15 cellular contexts compared by ENCODE assay signal in the genomic region with DNA sequence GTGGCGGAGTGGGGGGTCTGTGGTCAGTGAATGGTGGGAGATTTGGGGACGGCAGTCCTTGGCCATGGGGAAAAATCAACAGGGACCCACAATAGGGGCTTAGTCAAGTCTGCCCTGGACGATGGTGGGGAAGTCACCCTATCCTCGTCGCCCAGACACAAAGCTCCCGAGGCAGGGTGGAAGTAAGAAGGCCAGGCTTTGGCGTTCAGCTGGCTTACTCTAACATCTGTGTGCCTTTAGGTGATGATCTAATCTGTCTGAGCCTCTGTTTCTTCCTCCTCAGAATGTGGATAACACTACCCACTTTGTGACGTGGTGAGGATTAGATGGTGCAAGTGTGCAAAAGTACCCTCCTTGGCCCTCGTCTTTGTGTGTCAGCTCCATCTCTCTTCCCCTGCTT.
A peak's percentile ranks its signal among the peaks of the same experiment; 100 is the strongest.
DNase-seq lines count a peak whose midpoint lies in the region; ATAC-seq lines count a peak whose summit lies in the region.
"Had no signal": no experiment of that assay in that cellular context is flagged by ENCODE, and none has a peak within 500 bp of the region (broad histone marks: within the 10 kb centered on the region; RNA-seq: fewer than 3 reads in every experiment).

No MANE protein-coding gene starts in this region.

- intact Hi-C loops in Right ventricle myocardium inferior (cut with DNase I): no loop called here

- DNase-seq in EL (peak; percentile 33), NCI-H82 treated with DMSO at 0.1 percent for 48 hours (lab: John Stamatoyannopoulos, UW; ENCODE audit: unreplicated experiment) (peak; percentile 53), caudate nucleus (lab: John Stamatoyannopoulos, UW) (no peak), Right ventricle myocardium inferior (ENCODE audit: missing footprints) (no peak), NCI-H2081 treated with DMSO at 0.1 percent for 48 hours (lab: John Stamatoyannopoulos, UW) (no peak)
- DNase-seq: AML-193, COR-L47, H7, Kasumi-1, MM.1S, NCI-H1105 treated with DMSO at 0.1 percent for 48 hours, NCI-H187 treated with DMSO at 0.1 percent for 48 hours, NCI-H69 had no signal

- ATAC-seq in Right ventricle myocardium inferior: no peak
- ATAC-seq in HG02623 (IDR thresholded peaks at IDR 0.05; ENCODE audit: unreplicated experiment): no peak

- peaks cover 17% of the 10 kb centered on the region for H3K4me1 ChIP-seq in skeletal muscle satellite cell (ENCODE audit: control insufficient read depth, insufficient read depth, low read length)

- H3K9ac ChIP-seq in skeletal muscle satellite cell (ENCODE audit: low read depth, low read length): peak overlapping the region; percentile 56

- no peaks in the 10 kb centered on the region for H3K9me3 ChIP-seq in skeletal muscle satellite cell (replicated peaks; ENCODE audit: low read length)

- H3K4me2 ChIP-seq in skeletal muscle satellite cell (ENCODE audit: low read length): peak overlapping the region; percentile 75

- no peaks in the 10 kb centered on the region for H3K27me3 ChIP-seq in skeletal muscle satellite cell (ENCODE audit: control insufficient read depth, insufficient read depth, low read length)

- H3K4me3 ChIP-seq in skeletal muscle satellite cell (ENCODE audit: low read length): no peak overlapping the region

- no peaks in the 10 kb centered on the region for H3K36me3 ChIP-seq in skeletal muscle satellite cell (ENCODE audit: insufficient read depth, low read length)

- H3K27ac ChIP-seq in caudate nucleus (ENCODE audit: low read depth, low read length): peak overlapping the region; percentile 69

Comparison
In these comparisons a context has a peak if more than half of its experiments do, and no peak if none do; other contexts are left out.
1. DNase-seq: peak in EL (single experiment) and NCI-H82 treated with DMSO at 0.1 percent for 48 hours (single experiment); none in caudate nucleus (0 of 61), Right ventricle myocardium inferior (single experiment) and NCI-H2081 treated with DMSO at 0.1 percent for 48 hours (single experiment).